1 cellular context compared by ENCODE assay signal in genomic region chr17:4719684-4720221, GRCh38.
TF ChIP-seq lines count a peak whose summit lies in the region.

No MANE protein-coding gene starts in this region.

TF ChIP-seq in endothelial cell of umbilical vein, 7 proteins besides CTCF, POLR2A, EP300 and RAD21:
- TF ChIP-seq FOS (IDR thresholded peaks at IDR 0.05; ENCODE audit: borderline replicate concordance, insufficient read depth, low read length) = no peak
- no peak for TF ChIP-seq EZH2 (IDR thresholded peaks at IDR 0.05; ENCODE audit: borderline replicate concordance, low read depth, low read length, severe bottlenecking)
- no peak for TF ChIP-seq GATA2 (IDR thresholded peaks at IDR 0.05; ENCODE audit: insufficient read depth, insufficient read length, low read depth, low read length)
- TF ChIP-seq POLR2AphosphoS5 (IDR thresholded peaks at IDR 0.05; ENCODE audit: insufficient read depth, low read depth, low read length) = no peak
